In the genomic region with DNA sequence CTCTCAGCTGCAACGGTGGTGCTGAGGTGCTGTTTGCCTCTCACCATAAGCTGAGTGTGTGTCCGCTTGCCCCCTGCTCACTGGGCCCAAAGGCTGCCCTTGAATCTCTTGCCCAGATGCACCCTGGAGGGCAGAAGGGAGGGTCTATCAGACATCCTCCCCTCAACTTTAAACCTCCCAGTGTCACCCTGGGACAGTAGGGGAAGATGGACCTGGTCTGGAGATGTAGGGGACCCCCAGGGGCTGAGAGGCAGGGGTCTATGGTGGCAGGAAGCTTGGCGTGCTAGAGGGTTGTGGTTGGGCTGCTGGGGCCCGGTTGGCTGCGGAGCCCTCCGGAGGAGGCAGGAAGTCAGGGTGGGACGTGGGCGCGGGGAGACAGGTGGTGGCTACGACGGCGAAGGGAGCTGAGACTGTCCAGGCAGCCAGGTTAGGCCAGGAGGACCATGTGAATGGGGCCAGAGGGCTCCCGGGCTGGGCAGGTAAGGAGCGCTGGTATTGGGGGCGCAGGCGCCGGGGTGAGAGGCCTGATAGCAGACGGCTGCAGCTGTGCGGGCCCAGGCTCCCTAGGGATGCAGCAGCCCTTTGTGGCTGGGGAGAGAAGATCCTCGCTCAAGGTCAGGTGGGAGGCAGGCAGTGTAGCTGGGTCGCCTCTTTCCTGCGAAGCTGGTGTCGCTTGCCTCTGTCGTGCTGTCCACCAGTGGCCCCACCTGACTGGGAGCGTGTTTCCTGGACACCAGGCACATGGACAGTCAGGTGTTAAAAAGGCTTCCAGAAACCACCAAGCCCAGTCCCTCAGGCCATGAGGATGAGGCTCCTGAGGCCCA, we compare ENCODE assay signal across 8 cellular contexts. TPM values are rescaled to one million over a fixed set of nuclear protein-coding genes. Genes with fewer than 3 reads are reported as not detected.
A peak's percentile ranks its signal among the peaks of the same experiment; 100 is the strongest.
DNase-seq lines count a peak whose midpoint lies in the region; TF ChIP-seq lines count a peak whose summit lies in the region.

A gene (plus strand): TSS at position 373 of the 824 bp plus-strand sequence. CDS start 23,065 bp downstream, outside the sequence.

- H3K4me1 ChIP-seq in BLaER1 = peaks cover 99% of the 10 kb centered on the region
- peaks cover 38% of the 10 kb centered on the region for H3K4me1 ChIP-seq in NT2/D1 (ENCODE audit: insufficient read depth, insufficient read length)
- H3K4me1 ChIP-seq in neural progenitor cell = peaks cover 12% of the 10 kb centered on the region

- DNase-seq in NT2/D1 (ENCODE audit: low read depth, low spot score) = no peak
- DNase-seq in activated gamma-delta T cell treated with anti-CD3 and anti-CD28 coated beads, Interleukin-2, amount 50 U/mL, for 16 hours (ENCODE audit: low read depth) = peak; percentile 55
- DNase-seq in neural progenitor cell (ENCODE audit: low spot score) = no peak
- DNase-seq in GM19240 (ENCODE audit: insufficient read length, low spot score) = no peak
- DNase-seq in SW 1271 (lab: John Stamatoyannopoulos, UW) = no peak
- no peak for DNase-seq in RKO (ENCODE audit: low spot score)
- DNase-seq in ecto neural progenitor cell (ENCODE audit: low spot score) = no peak

- H3K9me3 ChIP-seq in BLaER1 = no peaks in the 10 kb centered on the region
- no peaks in the 10 kb centered on the region for H3K9me3 ChIP-seq in NT2/D1 (ENCODE audit: insufficient read depth, low read length)
- no peaks in the 10 kb centered on the region for H3K9me3 ChIP-seq in neural progenitor cell (ENCODE audit: low read depth)

- H3K27ac Mint-ChIP-seq in neural progenitor cell = peak within 1 kb of the TSS; percentile 81

- H3K9ac ChIP-seq in BLaER1 (peak within 1 kb of the TSS; percentile 91), NT2/D1 (ENCODE audit: insufficient read length, low read depth) (peak within 1 kb of the TSS; percentile 23), neural progenitor cell (no peak within 1 kb of the TSS)

- H3K27ac ChIP-seq in BLaER1 (peak within 1 kb of the TSS; percentile 97), neural progenitor cell (no peak within 1 kb of the TSS)

- peak within 1 kb of the TSS; percentile 16 for H3K4me3 Mint-ChIP-seq in neural progenitor cell

- peaks cover 22% of the 10 kb centered on the region for H3F3A ChIP-seq in neural progenitor cell (ENCODE audit: low read depth)

- TF ChIP-seq CTCF in neural progenitor cell (IDR thresholded peaks at IDR 0.05) = no peak

- H3K4me1 Mint-ChIP-seq in neural progenitor cell = peaks cover 23% of the 10 kb centered on the region

- H3K27me3 Mint-ChIP-seq in neural progenitor cell (ENCODE audit: insufficient read depth, low read depth) = peaks cover 9% of the 10 kb centered on the region

- no peaks in the 10 kb centered on the region for H3K79me2 ChIP-seq in neural progenitor cell (ENCODE audit: low read depth)

- H3K36me3 Mint-ChIP-seq in neural progenitor cell = no peaks in the 10 kb centered on the region

- no peaks in the 10 kb centered on the region for H3K36me3 ChIP-seq in BLaER1
- H3K36me3 ChIP-seq in NT2/D1 (ENCODE audit: insufficient read depth, insufficient read length, low read length) = no peaks in the 10 kb centered on the region
- H3K36me3 ChIP-seq in neural progenitor cell = no peaks in the 10 kb centered on the region

- H3K27me3 ChIP-seq in BLaER1 = no peaks in the 10 kb centered on the region
- no peaks in the 10 kb centered on the region for H3K27me3 ChIP-seq in NT2/D1 (ENCODE audit: insufficient read depth, insufficient read length)
- no peaks in the 10 kb centered on the region for H3K27me3 ChIP-seq in neural progenitor cell

- no peaks in the 10 kb centered on the region for H3K9me3 Mint-ChIP-seq in neural progenitor cell

- H3K4me3 ChIP-seq in BLaER1 (peak within 1 kb of the TSS; percentile 56), NT2/D1 (ENCODE audit: insufficient read length, low read depth) (no peak within 1 kb of the TSS), neural progenitor cell (no peak within 1 kb of the TSS)

- H3K4me2 ChIP-seq in BLaER1 (peak within 1 kb of the TSS; percentile 98), neural progenitor cell (no peak within 1 kb of the TSS)

- no peak within 1 kb of the TSS for H2AFZ ChIP-seq in neural progenitor cell (replicated peaks)

- H4K20me1 ChIP-seq in BLaER1 = no peaks in the 10 kb centered on the region
- H4K20me1 ChIP-seq in neural progenitor cell (ENCODE audit: low read depth) = no peaks in the 10 kb centered on the region

RNA-seq across cellular contexts. Expression of the gene that starts here (rescaled TPM):
- 0.32 and 0.77 TPM in 2 replicates for total RNA-seq in neural progenitor cell (ENCODE audit: low replicate concordance)
